ENCODE assay signal across 12 cellular contexts in genomic region chr2:99101697-99102096, GRCh38.
A peak's percentile ranks its signal among the peaks of the same experiment; 100 is the strongest.
DNase-seq lines count a peak whose midpoint lies in the region; ATAC-seq lines count a peak whose summit lies in the region.
"Had no signal": no experiment of that assay in that cellular context is flagged by ENCODE, and none has a peak within 500 bp of the region (broad histone marks: within the 10 kb centered on the region; RNA-seq: fewer than 3 reads in every experiment).

No MANE protein-coding gene starts in this region.

- DNase-seq in DMS 273 (lab: John Stamatoyannopoulos, UW; ENCODE audit: unreplicated experiment) = peak; percentile 11
- DNase-seq in DMS 273 treated with DMSO at 0.1 percent for 48 hours (lab: John Stamatoyannopoulos, UW) = no peak
- DNase-seq in NOMO-1 treated with dmso at 0.1 percent for 144 hours (lab: John Stamatoyannopoulos, UW; ENCODE audit: unreplicated experiment) = peak; percentile 61
- peak; percentile 68 for DNase-seq in fibroblast of peridontal ligament (ENCODE audit: extremely low read depth)
- DNase-seq in skeletal muscle cell (ENCODE audit: low read depth) = peak; percentile 8
- DNase-seq in NCI-H526 treated with DMSO at 0.1 percent for 48 hours (lab: John Stamatoyannopoulos, UW) = no peak
- no peak for DNase-seq in effector CD8-positive, alpha-beta T cell (lab: John Stamatoyannopoulos, UW)
- DNase-seq: activated gamma-delta T cell, KG1, NCI-H69, sigmoid colon had no signal

- no peak for ATAC-seq in GM21717 (IDR thresholded peaks at IDR 0.05; ENCODE audit: unreplicated experiment)

- no peak overlapping the region for H3K4me3 ChIP-seq in skeletal muscle cell (ENCODE audit: low read depth, low read length)
- H3K4me3 ChIP-seq: sigmoid colon had no signal

Comparison
In these comparisons a context has a peak if more than half of its experiments do, and no peak if none do; other contexts are left out.
1. DNase-seq: peak in DMS 273 (single experiment), NOMO-1 treated with dmso at 0.1 percent for 144 hours (single experiment), fibroblast of peridontal ligament (single experiment) and skeletal muscle cell (single experiment); none in DMS 273 treated with DMSO at 0.1 percent for 48 hours (single experiment), NCI-H526 treated with DMSO at 0.1 percent for 48 hours (single experiment) and effector CD8-positive, alpha-beta T cell (single experiment).